Comparison of ENCODE assay signal across 20 cellular contexts in the genomic region with DNA sequence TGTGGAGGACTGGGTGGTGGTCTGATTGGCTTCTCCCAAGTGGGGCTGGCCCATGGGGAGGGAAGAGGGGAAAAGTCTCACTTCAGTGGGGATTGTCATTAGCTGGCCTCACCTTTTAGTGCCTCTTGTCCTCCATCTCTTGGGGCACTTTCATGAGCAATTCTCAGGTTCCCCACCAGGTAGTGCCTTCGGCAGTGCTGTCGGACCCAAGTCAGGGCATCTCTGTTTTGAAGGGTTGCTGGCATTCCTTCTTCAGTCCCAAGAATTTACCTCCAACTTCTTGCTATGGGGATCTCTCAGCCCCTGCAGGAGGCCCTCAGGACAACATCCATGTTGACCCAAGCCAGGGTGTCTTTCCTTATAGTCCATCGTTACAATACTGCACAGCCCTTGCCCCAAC. TPM values are rescaled to one million over a fixed set of nuclear protein-coding genes. Genes with fewer than 3 reads are reported as not detected.
"Had no signal": no experiment of that assay in that cellular context is flagged by ENCODE, and none has a peak within 500 bp of the region (broad histone marks: within the 10 kb centered on the region; RNA-seq: fewer than 3 reads in every experiment).

No MANE protein-coding gene starts in this region.

- H3K27ac Mint-ChIP-seq: activated CD4-positive, alpha-beta T cell treated with anti-CD3 and anti-CD28 coated beads, Interleukin-2, amount 10 ng/mL, durations not matched to agents 7 days and 5 days; activated naive CD8-positive, alpha-beta T cell; mesothelial cell of epicardium had no signal

- H3K27me3 ChIP-seq: cardiac muscle cell, thyroid gland had no signal

- ATAC-seq: left cardiac atrium, lower lobe of right lung had no signal

- H3K4me3 ChIP-seq: cardiac muscle cell, esophagus squamous epithelium, lower lobe of right lung, thyroid gland had no signal

- H3K4me1 ChIP-seq: thyroid gland had no signal

- H3K9me3 ChIP-seq: esophagus squamous epithelium, lower lobe of right lung, thyroid gland had no signal

- H3K4me3 Mint-ChIP-seq: activated CD4-positive, alpha-beta T cell treated with anti-CD3 and anti-CD28 coated beads, Interleukin-2, amount 10 ng/mL, durations not matched to agents 7 days and 5 days; activated naive CD8-positive, alpha-beta T cell; mesothelial cell of epicardium; nephron had no signal

- DNase-seq: activated CD4-positive, alpha-beta T cell treated with anti-CD3 and anti-CD28 coated beads, Interleukin-2, amount 10 ng/mL, durations not matched to agents 7 days and 5 days; activated gamma-delta T cell treated with Interleukin-2 at 50 U/mL for 16 hours; dermis blood vessel endothelial cell; effector memory CD4-positive, alpha-beta T cell; esophagus squamous epithelium; left cardiac atrium; lower lobe of right lung; nucleus accumbens; posterior cingulate gyrus; stimulated activated CD4-positive, alpha-beta T cell treated with anti-CD3 and anti-CD28 coated beads, Interleukin-12 subunit alpha, Interleukin-12 subunit beta, amount 100 ng/mL, for 4 hours; stimulated activated CD4-positive, alpha-beta T cell treated with anti-CD3 and anti-CD28 coated beads, Interleukin-1b, Interleukin-23, amount 100 ng/mL, for 48 hours; stimulated activated CD8-positive, alpha-beta memory T cell treated with anti-CD3 and anti-CD28 coated beads, Interleukin-4, amount 100 ng/mL, for 48 hours; stimulated activated naive CD4-positive, alpha-beta T cell treated with Interleukin-2 at 50 U/mL for 16 hours; T-helper 1 cell; T-helper 9 cell; thyroid gland had no signal

- H3K27ac ChIP-seq: cardiac muscle cell, esophagus squamous epithelium, lower lobe of right lung, thyroid gland had no signal

- H3K36me3 ChIP-seq: cardiac muscle cell, esophagus squamous epithelium, lower lobe of right lung, thyroid gland had no signal

- H3K9me3 Mint-ChIP-seq: activated CD4-positive, alpha-beta T cell treated with anti-CD3 and anti-CD28 coated beads, Interleukin-2, amount 10 ng/mL, durations not matched to agents 7 days and 5 days; mesothelial cell of epicardium; nephron had no signal

- H3K4me1 Mint-ChIP-seq: activated CD4-positive, alpha-beta T cell treated with anti-CD3 and anti-CD28 coated beads, Interleukin-2, amount 10 ng/mL, durations not matched to agents 7 days and 5 days had no signal

- H3K36me3 Mint-ChIP-seq: activated naive CD8-positive, alpha-beta T cell; mesothelial cell of epicardium had no signal

RNA-seq across cellular contexts. Expression of a gene that starts 54.7 kb away (rescaled TPM):
- total RNA-seq: activated CD4-positive, alpha-beta T cell treated with anti-CD3 and anti-CD28 coated beads, Interleukin-2, amount 10 ng/mL, durations not matched to agents 7 days and 5 days had no signal
